ENCODE assay signal across 8 cellular contexts in the genomic region with DNA sequence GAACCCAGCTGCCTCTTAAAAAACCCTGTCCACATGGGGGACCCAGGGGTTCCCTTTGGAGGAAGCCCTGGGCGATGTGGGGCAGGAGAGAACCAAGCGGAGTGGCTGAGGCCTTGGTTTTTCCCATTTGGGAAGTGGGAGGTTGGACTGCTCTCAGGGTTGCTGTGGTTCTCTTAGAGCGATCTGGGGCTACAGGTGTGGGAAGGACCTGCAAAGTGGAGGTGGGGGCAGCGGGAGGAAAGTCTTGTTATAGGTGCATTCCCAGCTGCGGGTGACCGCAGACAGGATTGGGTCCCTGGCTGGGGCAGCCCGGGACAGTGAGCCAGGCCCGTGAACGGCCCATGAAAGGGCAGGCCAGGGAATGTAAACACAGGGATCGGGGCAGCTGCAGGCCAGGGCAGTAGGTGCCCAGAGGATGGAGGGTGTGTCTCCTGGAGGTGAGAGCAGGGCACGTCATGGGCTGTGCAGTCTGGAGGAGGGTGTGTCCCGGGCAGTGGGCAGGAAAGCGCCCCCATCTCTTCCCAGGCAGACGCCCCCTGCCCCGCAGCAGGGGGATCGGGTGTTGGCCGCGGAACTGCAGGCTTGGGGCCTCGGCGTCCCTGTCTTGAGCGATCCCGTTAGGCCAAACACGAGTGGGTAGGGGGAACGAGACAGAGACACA. TPM values are rescaled to one million over a fixed set of nuclear protein-coding genes. Genes with fewer than 3 reads are reported as not detected.
A peak's percentile ranks its signal among the peaks of the same experiment; 100 is the strongest.
DNase-seq lines count a peak whose midpoint lies in the region; FAIRE-seq and TF ChIP-seq lines count a peak whose summit lies in the region.

No MANE protein-coding gene starts in this region.

- H3F3A ChIP-seq in neural progenitor cell (ENCODE audit: low read depth): peaks cover 13% of the 10 kb centered on the region

- no peaks in the 10 kb centered on the region for H4K20me1 ChIP-seq in neural progenitor cell (ENCODE audit: low read depth)

- H3K4me3 ChIP-seq in NT2/D1 (ENCODE audit: insufficient read length, low read depth) (peak overlapping the region; percentile 54), epithelial cell of esophagus (ENCODE audit: low read length) (peak overlapping the region; percentile 62), neural progenitor cell (peak overlapping the region; percentile 76)

- BruUV-seq in Calu3 (replicated peaks; lab: Mats Ljungman, UMichigan): no TSS peak

- intact Hi-C loops in Calu3 (cut with micrococcal nuclease; ENCODE audit: unreplicated experiment): no loop called here

- peaks cover 26% of the 10 kb centered on the region for H3K27me3 ChIP-seq in NT2/D1 (ENCODE audit: insufficient read depth, insufficient read length)
- H3K27me3 ChIP-seq in neural progenitor cell: peaks cover 33% of the 10 kb centered on the region

- CTCF ChIA-PET in Calu3 (lab: Charles Lee): no interaction called here

- DNase-seq in Calu3 (peak; percentile 24), NT2/D1 (ENCODE audit: low read depth, low spot score) (no peak), epithelial cell of esophagus (ENCODE audit: low read depth) (no peak), neural progenitor cell (ENCODE audit: low spot score) (peak; percentile 11), pons (ENCODE audit: low spot score) (no peak), NCI-H526 treated with DMSO at 0.1 percent for 48 hours (lab: John Stamatoyannopoulos, UW) (no peak), H54 (ENCODE audit: insufficient read length, low spot score) (no peak), Ammon's horn (ENCODE audit: low spot score) (no peak)

- H3K36me3 Mint-ChIP-seq in Calu3 (ENCODE audit: insufficient read depth, unreplicated experiment): peaks cover 31% of the 10 kb centered on the region
- H3K36me3 Mint-ChIP-seq in neural progenitor cell: peaks cover 23% of the 10 kb centered on the region

- H3K4me3 Mint-ChIP-seq in Calu3 (ENCODE audit: low read depth, unreplicated experiment) (peak overlapping the region; percentile 88), neural progenitor cell (peak overlapping the region; percentile 96)

- peaks cover 8% of the 10 kb centered on the region for H3K4me1 ChIP-seq in NT2/D1 (ENCODE audit: insufficient read depth, insufficient read length)
- H3K4me1 ChIP-seq in neural progenitor cell: no peaks in the 10 kb centered on the region

- H3K27ac ChIP-seq in neural progenitor cell: no peak overlapping the region

- H3K4me1 Mint-ChIP-seq in Calu3 (ENCODE audit: low read depth, unreplicated experiment) (peaks cover 9% of the 10 kb centered on the region), neural progenitor cell (peaks cover 16% of the 10 kb centered on the region)

- peak overlapping the region; percentile 64 for H2AFZ ChIP-seq in neural progenitor cell (replicated peaks)

- H3K9me3 Mint-ChIP-seq in Calu3 (ENCODE audit: low read depth, unreplicated experiment) (no peaks in the 10 kb centered on the region), neural progenitor cell (peaks cover 13% of the 10 kb centered on the region)

- peaks cover 17% of the 10 kb centered on the region for H3K9me3 ChIP-seq in NT2/D1 (ENCODE audit: insufficient read depth, low read length)
- H3K9me3 ChIP-seq in neural progenitor cell (ENCODE audit: low read depth): no peaks in the 10 kb centered on the region

- no peaks in the 10 kb centered on the region for H3K27me3 Mint-ChIP-seq in Calu3 (ENCODE audit: unreplicated experiment)
- H3K27me3 Mint-ChIP-seq in neural progenitor cell (ENCODE audit: insufficient read depth, low read depth): peaks cover 23% of the 10 kb centered on the region

- peak overlapping the region; percentile 82 for H3K27ac Mint-ChIP-seq in Calu3 (ENCODE audit: unreplicated experiment)
- peak overlapping the region; percentile 96 for H3K27ac Mint-ChIP-seq in neural progenitor cell

- H3K9ac ChIP-seq in NT2/D1 (ENCODE audit: insufficient read length, low read depth) (peak overlapping the region; percentile 66), neural progenitor cell (no peak overlapping the region)

- no peak for TF ChIP-seq CTCF in Calu3 (IDR thresholded peaks at IDR 0.05; ENCODE audit: unreplicated experiment)
- TF ChIP-seq CTCF in epithelial cell of esophagus (IDR thresholded peaks at IDR 0.05; ENCODE audit: insufficient read depth, low read depth, low read length, missing control alignments): no peak
- no peak for TF ChIP-seq CTCF in neural progenitor cell (IDR thresholded peaks at IDR 0.05)

- H3K4me2 ChIP-seq in neural progenitor cell: peak overlapping the region; percentile 95

- H3K36me3 ChIP-seq in NT2/D1 (ENCODE audit: insufficient read depth, insufficient read length, low read length) (peaks cover 31% of the 10 kb centered on the region), neural progenitor cell (no peaks in the 10 kb centered on the region)

- no peaks in the 10 kb centered on the region for H3K79me2 ChIP-seq in neural progenitor cell (ENCODE audit: low read depth)

- no peak for TF ChIP-seq POLR2A in H54 (IDR thresholded peaks at IDR 0.05; ENCODE audit: low read depth, low read length)

- no peak for FAIRE-seq in H54 (lab: Jason Lieb, UNC)

RNA-seq across cellular contexts. Expression of gene SLC25A23, which starts 0.8 kb away (rescaled TPM):
- 67.6 and 78.7 TPM in 2 replicates for total RNA-seq in Calu3 (2022)
- 16.0 and 57.2 TPM in 2 replicates for total RNA-seq in neural progenitor cell (ENCODE audit: low replicate concordance)

RNA-seq across cellular contexts. Expression of gene CRB3, which starts 5.2 kb away (rescaled TPM):
- total RNA-seq in Calu3 (2022) (45.6 and 47.6 TPM in 2 replicates), neural progenitor cell (ENCODE audit: low replicate concordance) (1.2 and 1.3 TPM in 2 replicates)

RNA-seq across cellular contexts. Expression of gene DENND1C, which starts 22.8 kb away (rescaled TPM):
- total RNA-seq in Calu3 (2022): not detected in 2 replicates
- 0.19 TPM in 1 of 2 replicates, not detected in the other for total RNA-seq in neural progenitor cell (ENCODE audit: low replicate concordance)

RNA-seq across cellular contexts. Expression of gene SLC25A41, which starts 25.3 kb away (rescaled TPM):
- total RNA-seq in Calu3 (2022) (1.4 and 2.9 TPM in 2 replicates), neural progenitor cell (ENCODE audit: low replicate concordance) (0.46 TPM in 1 of 2 replicates, not detected in the other)

RNA-seq across cellular contexts. Expression of gene KHSRP, which starts 34.2 kb away (rescaled TPM):
- total RNA-seq in Calu3 (2022) (297 and 307 TPM in 2 replicates), neural progenitor cell (ENCODE audit: low replicate concordance) (136 and 283 TPM in 2 replicates)

Comparison
In these comparisons a context has a peak if more than half of its experiments do, and no peak if none do; other contexts are left out.
1. DNase-seq: peak in Calu3 (single experiment) and neural progenitor cell (single experiment); none in NT2/D1 (single experiment), epithelial cell of esophagus (single experiment), pons (single experiment), NCI-H526 treated with DMSO at 0.1 percent for 48 hours (single experiment), H54 (single experiment) and Ammon's horn (single experiment).
2. RNA of gene CRB3, which starts 5.2 kb away (total RNA-seq): 45.6 to 47.6 TPM in Calu3; 1.2 to 1.3 TPM in neural progenitor cell; every median in the first group is over 10 times any median in the second.
3. Peak in every context shown above with its lines, with median percentiles within 50 percentile points of each other: H3K4me3 ChIP-seq.